Comparison of ENCODE assay signal across 9 cellular contexts in the genomic region with DNA sequence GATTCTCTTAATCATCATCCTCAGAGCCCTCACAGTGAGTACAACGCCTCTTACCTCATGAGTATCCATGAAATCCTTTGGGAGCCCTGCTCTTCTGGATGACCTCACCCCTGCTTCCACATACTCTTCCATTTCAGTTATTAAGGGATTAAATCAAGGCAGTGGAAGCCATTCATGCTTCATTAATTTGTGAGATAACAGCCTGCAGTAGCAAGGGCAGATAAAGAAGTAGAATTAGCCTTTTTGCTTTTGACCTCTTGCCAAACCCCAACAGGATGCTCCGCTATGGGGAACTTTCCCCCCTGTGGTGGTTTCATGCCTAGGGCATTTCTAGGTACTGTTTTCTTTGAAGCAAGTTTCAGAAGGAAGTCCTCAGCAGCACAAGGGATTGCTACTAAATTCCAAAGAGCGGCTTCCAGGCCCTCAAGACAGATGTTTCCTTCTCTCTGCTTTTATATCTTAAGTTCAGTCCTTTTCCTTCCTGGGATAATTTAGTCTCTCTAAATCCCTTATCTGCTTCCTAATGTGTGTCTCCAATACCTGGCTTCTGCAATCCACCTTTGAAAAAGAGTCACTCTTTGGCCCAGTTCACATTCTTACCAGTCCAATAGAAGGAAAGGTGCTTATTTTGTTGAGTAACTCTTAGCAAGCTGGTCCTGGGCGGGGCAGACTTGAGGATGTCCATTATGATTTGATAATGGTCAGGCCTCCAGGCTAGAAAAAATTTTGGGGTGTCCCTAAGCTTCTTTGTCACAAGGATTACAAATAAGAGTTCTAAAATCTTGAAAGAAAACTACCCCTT.
A peak's percentile ranks its signal among the peaks of the same experiment; 100 is the strongest.
DNase-seq lines count a peak whose midpoint lies in the region; ATAC-seq and TF ChIP-seq lines count a peak whose summit lies in the region.
"Had no signal": no experiment of that assay in that cellular context is flagged by ENCODE, and none has a peak within 500 bp of the region (broad histone marks: within the 10 kb centered on the region; RNA-seq: fewer than 3 reads in every experiment).

No MANE protein-coding gene starts in this region.

- no peak for TF ChIP-seq CTCF in fibroblast of villous mesenchyme (IDR thresholded peaks at IDR 0.05; ENCODE audit: insufficient read depth, low read depth, low read length)
- TF ChIP-seq CTCF in OCI-LY7 (conservative IDR thresholded peaks at IDR 0.05; ENCODE audit: low read length) = no peak
- TF ChIP-seq CTCF in coronary artery (IDR thresholded peaks at IDR 0.05) = no peak

- peak overlapping the region; percentile 23 for H3K27ac ChIP-seq in skeletal muscle tissue (ENCODE audit: low read depth, low read length)
- no peak overlapping the region for H3K27ac ChIP-seq in OCI-LY7 (ENCODE audit: low read depth, low read length, poor library complexity, severe bottlenecking)
- H3K27ac ChIP-seq in coronary artery = no peak overlapping the region
- H3K27ac ChIP-seq: Peyer's patch had no signal

- no peaks in the 10 kb centered on the region for H3K79me2 ChIP-seq in OCI-LY7 (ENCODE audit: insufficient read depth, low read depth, low read length)

- no peaks in the 10 kb centered on the region for H3K9me2 ChIP-seq in OCI-LY7 (ENCODE audit: insufficient read depth, low read length)

- no peak overlapping the region for H3K9ac ChIP-seq in skeletal muscle tissue (ENCODE audit: low read depth in 1 of 3, low read length in 3 of 3)

- no peaks in the 10 kb centered on the region for H4K20me1 ChIP-seq in OCI-LY7 (ENCODE audit: insufficient read depth, low read length)

- H3K4me2 ChIP-seq in OCI-LY7 (ENCODE audit: low read length) = no peak overlapping the region

- intact Hi-C loops in OCI-LY7 (cut with micrococcal nuclease; ENCODE audit: unreplicated experiment) = no loop called here

- ATAC-seq in GM18907 (IDR thresholded peaks at IDR 0.05; ENCODE audit: unreplicated experiment) (peak; percentile 91), HG03159 (IDR thresholded peaks at IDR 0.05; ENCODE audit: unreplicated experiment) (peak; percentile 82), HG03439 (IDR thresholded peaks at IDR 0.05; ENCODE audit: unreplicated experiment) (no peak)

- no peak overlapping the region for H3K4me3 ChIP-seq in fibroblast of villous mesenchyme (ENCODE audit: low read depth, low read length)
- H3K4me3 ChIP-seq in skeletal muscle tissue (ENCODE audit: low read length in 3 of 3) = no peak overlapping the region
- no peak overlapping the region for H3K4me3 ChIP-seq in OCI-LY7 (ENCODE audit: low read depth, low read length, poor library complexity, severe bottlenecking)
- H3K4me3 ChIP-seq in coronary artery = no peak overlapping the region
- H3K4me3 ChIP-seq: Peyer's patch had no signal

- CTCF ChIA-PET in OCI-LY7 (lab: Charles Lee; ENCODE audit: unreplicated experiment) = no interaction called here

- DNase-seq in RPMI8226 (peak; percentile 67), fibroblast of villous mesenchyme (ENCODE audit: low read depth) (peak; percentile 54), OCI-LY7 (ENCODE audit: low spot score) (no peak), coronary artery (ENCODE audit: low spot score) (no peak)

- H2AFZ ChIP-seq in OCI-LY7 (ENCODE audit: low read length) = no peak overlapping the region

- H3K27me3 ChIP-seq in skeletal muscle tissue (ENCODE audit: control insufficient read depth in 3 of 3, insufficient read depth in 3 of 3, low read length in 3 of 3) = no peaks in the 10 kb centered on the region
- H3K27me3 ChIP-seq: Peyer's patch had no signal

- no TSS peak for BruUV-seq in OCI-LY7 (replicated peaks; lab: Mats Ljungman, UMichigan)

- POLR2A ChIA-PET in OCI-LY7 (lab: Charles Lee) = interaction anchor here (0.6 kb wide), 1 partner anchor 1926 kb away, joined by 4 read pairs; no protein-coding TSS in a partner anchor

- H3K9me3 ChIP-seq in skeletal muscle tissue (ENCODE audit: control insufficient read depth in 3 of 3, low read length in 3 of 3) (no peaks in the 10 kb centered on the region), OCI-LY7 (ENCODE audit: low read length) (no peaks in the 10 kb centered on the region)

- H3K36me3 ChIP-seq in skeletal muscle tissue (ENCODE audit: control insufficient read depth in 3 of 3, insufficient read depth in 3 of 3, low read length in 3 of 3) (no peaks in the 10 kb centered on the region), OCI-LY7 (ENCODE audit: insufficient read depth, low read length) (no peaks in the 10 kb centered on the region)
- H3K36me3 ChIP-seq: Peyer's patch had no signal

- H3K4me1 ChIP-seq in skeletal muscle tissue (ENCODE audit: control insufficient read depth in 3 of 3, insufficient read depth in 3 of 3, low read length in 3 of 3) (peaks cover 3 to 17% (median 5%) of the 10 kb centered on the region in 3 donors), OCI-LY7 (ENCODE audit: insufficient read depth, low read length, poor library complexity, severe bottlenecking) (no peaks in the 10 kb centered on the region)

Comparison
In these comparisons a context has a peak if more than half of its experiments do, and no peak if none do; other contexts are left out.
1. DNase-seq: peak in RPMI8226 (single experiment) and fibroblast of villous mesenchyme (single experiment); none in OCI-LY7 (single experiment) and coronary artery (single experiment).